In genomic region chr6:34391023-34391485, GRCh38 we compare ENCODE assay signal across 8 cellular contexts. TPM values are rescaled to one million over a fixed set of nuclear protein-coding genes. Genes with fewer than 3 reads are reported as not detected.
A peak's percentile ranks its signal among the peaks of the same experiment; 100 is the strongest.
DNase-seq lines count a peak whose midpoint lies in the region; ATAC-seq, FAIRE-seq and TF ChIP-seq lines count a peak whose summit lies in the region.

No MANE protein-coding gene starts in this region.

- no peak for TF ChIP-seq CTCF in astrocyte (IDR thresholded peaks at IDR 0.05; ENCODE audit: insufficient read depth, low read depth, low read length)
- TF ChIP-seq CTCF in activated CD8-positive, alpha-beta T cell treated with anti-CD3 and anti-CD28 coated beads for 36 hours (IDR thresholded peaks at IDR 0.05): no peak

- H3K27ac Mint-ChIP-seq in astrocyte (ENCODE audit: unreplicated experiment): no peak overlapping the region
- no peak overlapping the region for H3K27ac Mint-ChIP-seq in activated CD8-positive, alpha-beta T cell treated with anti-CD3 and anti-CD28 coated beads for 36 hours

- no peaks in the 10 kb centered on the region for H3K9me3 ChIP-seq in astrocyte (ENCODE audit: insufficient read depth, low read depth, low read length)

- no peaks in the 10 kb centered on the region for H3K36me3 ChIP-seq in astrocyte (ENCODE audit: insufficient read depth, low read length)

- H3K4me1 ChIP-seq in astrocyte (ENCODE audit: insufficient read depth, low read length): peaks cover 7% of the 10 kb centered on the region

- H3K27ac ChIP-seq in astrocyte (ENCODE audit: low read depth, low read length) (peak overlapping the region; percentile 78), temporal lobe (ENCODE audit: low read depth, low read length) (peak overlapping the region; percentile 89)

- intact Hi-C loops in activated CD8-positive, alpha-beta T cell treated with anti-CD3 and anti-CD28 coated beads for 36 hours (cut with micrococcal nuclease): loop anchor here (1.0 kb wide), 1 partner anchor 142 kb away; the partner anchor contains the start of gene SMIM29

- H3K27me3 ChIP-seq in astrocyte (ENCODE audit: insufficient read depth, low read length): no peaks in the 10 kb centered on the region

- H2AFZ ChIP-seq in astrocyte (ENCODE audit: low read depth, low read length): peak overlapping the region; percentile 51

- H3K27me3 Mint-ChIP-seq in astrocyte (ENCODE audit: low read depth, unreplicated experiment): no peaks in the 10 kb centered on the region
- H3K27me3 Mint-ChIP-seq in activated CD8-positive, alpha-beta T cell treated with anti-CD3 and anti-CD28 coated beads for 36 hours: no peaks in the 10 kb centered on the region

- H3K79me2 ChIP-seq in astrocyte (ENCODE audit: insufficient read depth, low read length): peaks cover 70% of the 10 kb centered on the region

- CTCF ChIA-PET in activated CD8-positive, alpha-beta T cell treated with anti-CD3 and anti-CD28 coated beads for 36 hours (lab: Charles Lee): interaction anchor here (0.7 to 4.5 kb wide), 5 partner anchors 10 to 228 kb away, joined by 3 to 32 read pairs (median 5); partner anchors contain the start of gene SMIM29

- peaks cover 45% of the 10 kb centered on the region for H4K20me1 ChIP-seq in astrocyte (ENCODE audit: insufficient read depth, low read length)

- peaks cover 9% of the 10 kb centered on the region for H3K4me1 Mint-ChIP-seq in astrocyte (ENCODE audit: low read depth, unreplicated experiment)
- peaks cover 26% of the 10 kb centered on the region for H3K4me1 Mint-ChIP-seq in activated CD8-positive, alpha-beta T cell treated with anti-CD3 and anti-CD28 coated beads for 36 hours (ENCODE audit: low read depth)

- H3K36me3 Mint-ChIP-seq in astrocyte (ENCODE audit: low read depth, unreplicated experiment): no peaks in the 10 kb centered on the region
- no peaks in the 10 kb centered on the region for H3K36me3 Mint-ChIP-seq in activated CD8-positive, alpha-beta T cell treated with anti-CD3 and anti-CD28 coated beads for 36 hours (ENCODE audit: low read depth)

- H3K9ac ChIP-seq in astrocyte (ENCODE audit: low read length): peak overlapping the region; percentile 92

- peaks cover 3% of the 10 kb centered on the region for H3K9me3 Mint-ChIP-seq in astrocyte (ENCODE audit: unreplicated experiment)
- H3K9me3 Mint-ChIP-seq in activated CD8-positive, alpha-beta T cell treated with anti-CD3 and anti-CD28 coated beads for 36 hours: no peaks in the 10 kb centered on the region

- FAIRE-seq in astrocyte (lab: Jason Lieb, UNC): no peak

- no peak overlapping the region for H3K4me3 Mint-ChIP-seq in astrocyte (ENCODE audit: unreplicated experiment)
- no peak overlapping the region for H3K4me3 Mint-ChIP-seq in activated CD8-positive, alpha-beta T cell treated with anti-CD3 and anti-CD28 coated beads for 36 hours

- peak overlapping the region; percentile 94 for H3K4me2 ChIP-seq in astrocyte (ENCODE audit: low read length)

- no peak for ATAC-seq in activated CD8-positive, alpha-beta T cell treated with anti-CD3 and anti-CD28 coated beads for 36 hours

- POLR2A ChIA-PET in activated CD8-positive, alpha-beta T cell treated with anti-CD3 and anti-CD28 coated beads for 36 hours (lab: Charles Lee): interaction anchor here (1.0 to 3.5 kb wide), 6 partner anchors 13 to 154 kb away, joined by 3 to 18 read pairs (median 4); partner anchors contain the start of genes HMGA1 and SMIM29

- peak; percentile 57 for DNase-seq in GF-D8 (lab: John Stamatoyannopoulos, UW)
- peak; percentile 17 for DNase-seq in NCI-H1694 (lab: John Stamatoyannopoulos, UW)
- DNase-seq in astrocyte (ENCODE audit: low read depth): peak; percentile 67
- DNase-seq in inferior parietal cortex (ENCODE audit: extremely low spot score): peak; percentile 51
- no peak for DNase-seq in stimulated activated naive CD4-positive, alpha-beta T cell treated with Interleukin-2 at 50 U/mL for 16 hours (lab: John Stamatoyannopoulos, UW)
- DNase-seq in D341Med (ENCODE audit: low spot score): no peak
- no peak for DNase-seq in activated CD8-positive, alpha-beta T cell treated with anti-CD3 and anti-CD28 coated beads for 36 hours

- H3K4me3 ChIP-seq in astrocyte (ENCODE audit: insufficient read depth, low read depth, low read length): peak overlapping the region; percentile 77

RNA-seq across cellular contexts. Expression of gene NUDT3, which starts 1.4 kb away (rescaled TPM):
- total RNA-seq in astrocyte: 16.3 and 16.7 TPM in 2 replicates
- 131 TPM for total RNA-seq in temporal lobe
- 10 to 100 TPM; 15.0 to 15.2 TPM for total RNA-seq in activated CD8-positive, alpha-beta T cell treated with anti-CD3 and anti-CD28 coated beads for 36 hours

RNA-seq across cellular contexts. Expression of gene RPS10, which starts 34.8 kb away (rescaled TPM):
- total RNA-seq in astrocyte (1,221 and 1,326 TPM in 2 replicates), temporal lobe (674 TPM)
- 1,000 to 10,000 TPM; 2,208 to 2,269 TPM for total RNA-seq in activated CD8-positive, alpha-beta T cell treated with anti-CD3 and anti-CD28 coated beads for 36 hours

Comparison
In these comparisons a context has a peak if more than half of its experiments do, and no peak if none do; other contexts are left out.
1. DNase-seq: peak in GF-D8 (single experiment), NCI-H1694 (single experiment), astrocyte (single experiment) and inferior parietal cortex (single experiment); none in stimulated activated naive CD4-positive, alpha-beta T cell treated with Interleukin-2 at 50 U/mL for 16 hours (single experiment), D341Med (single experiment) and activated CD8-positive, alpha-beta T cell treated with anti-CD3 and anti-CD28 coated beads for 36 hours (single experiment).